ENCODE assay signal across 1 cellular context in genomic region chr19:18518639-18519038, GRCh38.
A peak's percentile ranks its signal among the peaks of the same experiment; 100 is the strongest.
TF ChIP-seq lines count a peak whose summit lies in the region.

No MANE protein-coding gene starts in this region.

TF ChIP-seq in HepG2, 621 proteins besides CTCF, POLR2A, EP300 and RAD21 (continued from another document):
- TF ChIP-seq HNF1B (CRISPR knock-in tag; IDR thresholded peaks at IDR 0.05) = peak; percentile 35; the same call in 1 of the 2 replicates
- TF ChIP-seq KDM1A (CRISPR knock-in tag; IDR thresholded peaks at IDR 0.05) = no peak
- peak; percentile 37; the same call in 1 of the 2 replicates for TF ChIP-seq GFI1 (CRISPR knock-in tag; IDR thresholded peaks at IDR 0.05; ENCODE audit: borderline replicate concordance)
- TF ChIP-seq DRAP1 (CRISPR knock-in tag; IDR thresholded peaks at IDR 0.05) = 0 out of 2 replicates have a peak, but pooled peaks have one; percentile 17
- peak; percentile 74 for TF ChIP-seq HOXA3 (CRISPR knock-in tag; IDR thresholded peaks at IDR 0.05)
- TF ChIP-seq HDAC1 (CRISPR knock-in tag; IDR thresholded peaks at IDR 0.05) = 0 out of 2 replicates have a peak, but pooled peaks have one; percentile 43
- TF ChIP-seq ZNF713 (CRISPR knock-in tag; IDR thresholded peaks at IDR 0.05) = no peak
- 0 out of 2 replicates have a peak, but pooled peaks have one; percentile 12 for TF ChIP-seq ZNF850 (CRISPR knock-in tag; conservative IDR thresholded peaks at IDR 0.05)
- TF ChIP-seq E2F1 (CRISPR knock-in tag; IDR thresholded peaks at IDR 0.05) = no peak
- no peak; the same call in 1 of the 2 replicates for TF ChIP-seq FOSL1 (CRISPR knock-in tag; IDR thresholded peaks at IDR 0.05; ENCODE audit: borderline replicate concordance)
- TF ChIP-seq SIX4 (CRISPR knock-in tag; IDR thresholded peaks at IDR 0.05) = no peak
- peak; percentile 13; the same call in 1 of the 2 replicates for TF ChIP-seq THAP11 (CRISPR knock-in tag; IDR thresholded peaks at IDR 0.05)
- TF ChIP-seq ZNF326 (CRISPR knock-in tag; IDR thresholded peaks at IDR 0.05; ENCODE audit: borderline replicate concordance) = no peak
- peak; percentile 23; the same call in 1 of the 2 replicates for TF ChIP-seq GMEB1 (CRISPR knock-in tag; IDR thresholded peaks at IDR 0.05; ENCODE audit: borderline replicate concordance)
- TF ChIP-seq ZNF496 (CRISPR knock-in tag; IDR thresholded peaks at IDR 0.05; ENCODE audit: insufficient replicate concordance) = no peak
- peak; percentile 51; the same call in 1 of the 2 replicates for TF ChIP-seq MYPOP (CRISPR knock-in tag; IDR thresholded peaks at IDR 0.05)
- no peak for TF ChIP-seq ZNF329 (CRISPR knock-in tag; IDR thresholded peaks at IDR 0.05; ENCODE audit: low read depth)
- TF ChIP-seq FOXP1 (IDR thresholded peaks at IDR 0.05) = no peak
- peak; percentile 64 for TF ChIP-seq FOXP1 (CRISPR knock-in tag; IDR thresholded peaks at IDR 0.05)
- no peak for TF ChIP-seq SMAD1 (CRISPR knock-in tag; IDR thresholded peaks at IDR 0.05; ENCODE audit: borderline replicate concordance, low read depth)
- 0 out of 2 replicates have a peak, but pooled peaks have one; percentile 17 for TF ChIP-seq IKZF5 (CRISPR knock-in tag; IDR thresholded peaks at IDR 0.05)
- no peak for TF ChIP-seq POLR2AphosphoS2 (IDR thresholded peaks at IDR 0.05; ENCODE audit: low read depth, low read length)
- peak; percentile 43; the same call in 1 of the 2 replicates for TF ChIP-seq ZFY (CRISPR knock-in tag; IDR thresholded peaks at IDR 0.05)
